8 cellular contexts compared by ENCODE assay signal in genomic region chr14:75522224-75522764, GRCh38. TPM values are rescaled to one million over a fixed set of nuclear protein-coding genes. Genes with fewer than 3 reads are reported as not detected.
DNase-seq lines count a peak whose midpoint lies in the region; ATAC-seq and TF ChIP-seq lines count a peak whose summit lies in the region.

BATF (plus strand) TSS chr14:75522469; CDS start chr14:75522683, 214 bp downstream.

- H3K27ac Mint-ChIP-seq in glutamatergic neuron (ENCODE audit: unreplicated experiment) = no peak within 1 kb of the TSS

- peak; percentile 80 for DNase-seq in activated CD4-positive, alpha-beta T cell treated with anti-CD3 and anti-CD28 coated beads for 48 hours
- DNase-seq in esophagus squamous epithelium (lab: John Stamatoyannopoulos, UW) (no peak), NCI-H524 treated with DMSO at 0.1 percent for 48 hours (lab: John Stamatoyannopoulos, UW) (no peak), NCI-H524 (lab: John Stamatoyannopoulos, UW) (no peak), glutamatergic neuron (no peak)
- peak; percentile 79 for DNase-seq in stimulated activated CD4-positive, alpha-beta T cell treated with anti-CD3 and anti-CD28 coated beads, Interleukin-1b, Interleukin-23, amount 100 ng/mL, for 48 hours

- ATAC-seq in HG03378 (IDR thresholded peaks at IDR 0.05; ENCODE audit: unreplicated experiment) = peak; percentile 45

- peaks cover under 1% of the 10 kb centered on the region for H3K4me1 Mint-ChIP-seq in glutamatergic neuron (ENCODE audit: low read depth, unreplicated experiment)

- no peaks in the 10 kb centered on the region for H3K27me3 Mint-ChIP-seq in glutamatergic neuron (ENCODE audit: unreplicated experiment)

- intact Hi-C loops in esophagus squamous epithelium (cut with DNase I) = no loop called here

- no peaks in the 10 kb centered on the region for H3K9me3 Mint-ChIP-seq in glutamatergic neuron (ENCODE audit: unreplicated experiment)

- H3K36me3 ChIP-seq in esophagus squamous epithelium = no peaks in the 10 kb centered on the region

- no peak within 1 kb of the TSS for H3K4me3 Mint-ChIP-seq in glutamatergic neuron (ENCODE audit: unreplicated experiment)

- H3K27ac ChIP-seq in esophagus squamous epithelium = peak within 1 kb of the TSS; percentile 49 to 80 (median 66)

- H3K4me1 ChIP-seq in esophagus squamous epithelium = peaks cover 0 to 24% (median 3%) of the 10 kb centered on the region in 3 donors

- WGBS in esophagus squamous epithelium, 2 donors = 58 to 65% methylated on average over 3 to 8 of the region's 11 CpGs

- H3K4me3 ChIP-seq in esophagus squamous epithelium = peak within 1 kb of the TSS; percentile 14 to 61 (median 38)

- H3K27me3 ChIP-seq in esophagus squamous epithelium = peaks cover 0 to 10% (median 0%) of the 10 kb centered on the region in 4 donors

- no peaks in the 10 kb centered on the region for H3K9me3 ChIP-seq in esophagus squamous epithelium

- TF ChIP-seq CTCF in esophagus squamous epithelium (IDR thresholded peaks at IDR 0.05) (no peak), glutamatergic neuron (IDR thresholded peaks at IDR 0.05; ENCODE audit: partially characterized antibody, unreplicated experiment) (no peak)

- TF ChIP-seq POLR2A in GM19193 (IDR thresholded peaks at IDR 0.05; ENCODE audit: extremely low read depth, insufficient read depth, insufficient read length) (peak; percentile 96), esophagus squamous epithelium (IDR thresholded peaks at IDR 0.05) (peak in 2 of 4 donors; percentile 51 to 73)

- H3K36me3 Mint-ChIP-seq in glutamatergic neuron (ENCODE audit: unreplicated experiment) = no peaks in the 10 kb centered on the region

RNA-seq across cellular contexts. Expression of gene BATF, which starts in this region (rescaled TPM):
- 10 to 100 TPM in 1 of 4 donors, 1 to 10 TPM in 3; 1.7 to 14.5 (median 6.8) TPM for total RNA-seq in esophagus squamous epithelium
- not detected for total RNA-seq in glutamatergic neuron (ENCODE audit: unreplicated experiment)

Comparison
In these comparisons a context has a peak if more than half of its experiments do, and no peak if none do; other contexts are left out.
1. DNase-seq: peak in activated CD4-positive, alpha-beta T cell treated with anti-CD3 and anti-CD28 coated beads for 48 hours (single experiment) and stimulated activated CD4-positive, alpha-beta T cell treated with anti-CD3 and anti-CD28 coated beads, Interleukin-1b, Interleukin-23, amount 100 ng/mL, for 48 hours (single experiment); none in esophagus squamous epithelium (single experiment), NCI-H524 treated with DMSO at 0.1 percent for 48 hours (single experiment), NCI-H524 (0 of 2) and glutamatergic neuron (single experiment).